ENCODE assay signal across 8 cellular contexts in genomic region chr11:114036156-114036811, GRCh38. TPM values are rescaled to one million over a fixed set of nuclear protein-coding genes. Genes with fewer than 3 reads are reported as not detected.
DNase-seq lines count a peak whose midpoint lies in the region; ATAC-seq, FAIRE-seq and TF ChIP-seq lines count a peak whose summit lies in the region.

No MANE protein-coding gene starts in this region.

- peak; percentile 89 for FAIRE-seq in endothelial cell of umbilical vein (lab: Jason Lieb, UNC)

- ATAC-seq in HG03520 (IDR thresholded peaks at IDR 0.05; ENCODE audit: unreplicated experiment): no peak
- no peak for ATAC-seq in HG02588 (IDR thresholded peaks at IDR 0.05; ENCODE audit: unreplicated experiment)

- BruUV-seq in endothelial cell of umbilical vein (replicated peaks; lab: Mats Ljungman, UMichigan): no TSS peak

- H3K9me3 ChIP-seq in endothelial cell of umbilical vein (replicated peaks; ENCODE audit: control insufficient read depth, insufficient read depth, low read length) (no peaks in the 10 kb centered on the region), mesodermal cell (ENCODE audit: control insufficient read depth, low read length) (no peaks in the 10 kb centered on the region)

- intact Hi-C loops in endothelial cell of umbilical vein (cut with micrococcal nuclease): loop anchor here (1.0 to 2.0 kb wide), 9 partner anchors 23 to 225 kb away; partner anchors contain the start of gene ZBTB16

- H3K9ac ChIP-seq in endothelial cell of umbilical vein (replicated peaks; ENCODE audit: extremely low read depth, insufficient read depth, low read length): peak overlapping the region; percentile 56

- 0 to 13% methylated on average over 28 of the region's 37 CpGs for WGBS in mesodermal cell (ENCODE audit: insufficient coverage in 2 of 2), 2 experiments

- H3K36me3 ChIP-seq in endothelial cell of umbilical vein (ENCODE audit: control insufficient read depth in 2 of 2, extremely low read depth in 1 of 2, insufficient read depth in 2 of 2, low read length in 2 of 2) (no peaks in the 10 kb centered on the region), mesodermal cell (ENCODE audit: control insufficient read depth, insufficient read depth, low read length) (no peaks in the 10 kb centered on the region)

- peak; percentile 37 for TF ChIP-seq CTCF in GM12865 (IDR thresholded peaks at IDR 0.05; ENCODE audit: insufficient read depth, low read depth, low read length, missing control alignments)
- peak; percentile 91 to 93 for TF ChIP-seq CTCF in endothelial cell of umbilical vein (IDR thresholded peaks at IDR 0.05; ENCODE audit: extremely low read depth in 1 of 2, insufficient read depth in 1 of 2, low read depth in 1 of 2, low read length in 2 of 2)

- DNase-seq in GM12865 (ENCODE audit: low read depth): peak; percentile 24
- DNase-seq in NCI-H748 treated with DMSO at 0.1 percent for 48 hours (lab: John Stamatoyannopoulos, UW): peak; percentile 31
- peak; percentile 59 for DNase-seq in activated CD8-positive, alpha-beta memory T cell treated with anti-CD3 and anti-CD28 coated beads, Interleukin-2, amount 50 U/mL, for 4 hours
- peak; percentile 73 for DNase-seq in endothelial cell of umbilical vein (ENCODE audit: low read depth, low spot score)
- peak; percentile 22 to 29 for DNase-seq in stimulated activated CD8-positive, alpha-beta memory T cell treated with anti-CD3 and anti-CD28 coated beads, Interleukin-15, amount 100 ng/mL, for 48 hours (ENCODE audit: low read depth in 2 of 2)

- H2AFZ ChIP-seq in endothelial cell of umbilical vein (ENCODE audit: low read depth, low read length): peak overlapping the region; percentile 75

- H3K27ac ChIP-seq in endothelial cell of umbilical vein (ENCODE audit: insufficient read depth, low read depth, low read length) (peak overlapping the region; percentile 56), mesodermal cell (ENCODE audit: low read depth, low read length, severe bottlenecking) (no peak overlapping the region)

- no peaks in the 10 kb centered on the region for H3K9me1 ChIP-seq in endothelial cell of umbilical vein (replicated peaks; ENCODE audit: control insufficient read depth, extremely low read depth, insufficient read depth, low read length)

- dilution Hi-C loops in endothelial cell of umbilical vein (cut with MboI; ENCODE audit: extremely low pct_ligation_motif_present, low sequenced_read_pairs): loop anchor here (25.0 kb wide), 1 partner anchor 226 kb away; no protein-coding TSS in a partner anchor

- POLR2A ChIA-PET in endothelial cell of umbilical vein (lab: Charles Lee): no interaction called here

- no peak overlapping the region for H3K4me3 ChIP-seq in GM12865 (ENCODE audit: low read depth, low read length)
- peak overlapping the region; percentile 30 to 46 (median 45) for H3K4me3 ChIP-seq in endothelial cell of umbilical vein (replicated peaks in 1 of 3; ENCODE audit: insufficient read depth in 1 of 3, low read depth in 1 of 3, low read length in 3 of 3)
- peak overlapping the region; percentile 11 for H3K4me3 ChIP-seq in mesodermal cell (ENCODE audit: extremely low read depth, insufficient read depth, low read length, poor library complexity, severe bottlenecking)

- CTCF ChIA-PET in endothelial cell of umbilical vein (lab: Charles Lee): interaction anchor here (0.6 to 7.5 kb wide), 10 partner anchors 8 to 230 kb away, joined by 3 to 236 read pairs (median 6); partner anchors contain the start of gene ZBTB16

- H3K27me3 ChIP-seq in endothelial cell of umbilical vein (ENCODE audit: control insufficient read depth in 2 of 2, insufficient read depth in 2 of 2, low read length in 2 of 2): peaks cover 0 to 1% of the 10 kb centered on the region in 2 experiments

- no peaks in the 10 kb centered on the region for H4K20me1 ChIP-seq in endothelial cell of umbilical vein (replicated peaks; ENCODE audit: control insufficient read depth, extremely low read depth, insufficient read depth, low read length)

- H3K4me1 ChIP-seq in endothelial cell of umbilical vein (ENCODE audit: control insufficient read depth, extremely low read depth, insufficient read depth, low read length): peaks cover 15% of the 10 kb centered on the region
- peaks cover 7% of the 10 kb centered on the region for H3K4me1 ChIP-seq in mesodermal cell (ENCODE audit: control insufficient read depth, insufficient read depth, low read length, poor library complexity, severe bottlenecking)

- H3K79me2 ChIP-seq in endothelial cell of umbilical vein (ENCODE audit: control insufficient read depth, insufficient read depth, low read length): no peaks in the 10 kb centered on the region

- peak overlapping the region; percentile 63 for H3K4me2 ChIP-seq in endothelial cell of umbilical vein (ENCODE audit: insufficient read depth, low read length)

- no peak for TF ChIP-seq POLR2A in endothelial cell of umbilical vein (IDR thresholded peaks at IDR 0.05; ENCODE audit: low read depth, low read length)

TF ChIP-seq in endothelial cell of umbilical vein, 7 proteins besides CTCF, POLR2A, EP300 and RAD21:
- no peak for TF ChIP-seq FOS (IDR thresholded peaks at IDR 0.05; ENCODE audit: borderline replicate concordance, insufficient read depth, low read length)
- TF ChIP-seq JUN (IDR thresholded peaks at IDR 0.05; ENCODE audit: borderline replicate concordance, insufficient read depth, insufficient read length, low read depth): no peak
- no peak for TF ChIP-seq MYC (IDR thresholded peaks at IDR 0.05; ENCODE audit: low read depth, low read length)
- peak; percentile 40 for TF ChIP-seq POLR2AphosphoS5 (IDR thresholded peaks at IDR 0.05; ENCODE audit: insufficient read depth, low read depth, low read length)
- TF ChIP-seq MAX (IDR thresholded peaks at IDR 0.05; ENCODE audit: insufficient read depth, insufficient read length): no peak
- no peak for TF ChIP-seq EZH2 (IDR thresholded peaks at IDR 0.05; ENCODE audit: borderline replicate concordance, low read depth, low read length, severe bottlenecking)

RNA-seq across cellular contexts. Expression of gene ZBTB16, which starts 23.2 kb away (rescaled TPM):
- total RNA-seq in endothelial cell of umbilical vein: 19.5 and 20.3 TPM in 2 replicates
- polyA plus RNA-seq in endothelial cell of umbilical vein: 9.8 and 16.7 TPM in 2 replicates
- 6.6 and 8.0 TPM in 2 replicates for polyA plus RNA-seq in endothelial cell of umbilical vein (2011; cell fraction: cytosol; rRNA removed)
- polyA plus RNA-seq in endothelial cell of umbilical vein (2011; cell fraction: nucleus; rRNA removed): 25.1 and 34.1 TPM in 2 replicates
- polyA plus RNA-seq in endothelial cell of umbilical vein (2012): 2.9 and 8.0 TPM in 2 replicates
- 63.9 and 64.1 TPM in 2 replicates for polyA minus RNA-seq in endothelial cell of umbilical vein
- polyA minus RNA-seq in endothelial cell of umbilical vein (2011; cell fraction: cytosol; rRNA and poly(A)+ RNA removed): not detected
- 48.0 and 80.7 TPM in 2 replicates for polyA minus RNA-seq in endothelial cell of umbilical vein (2011; cell fraction: nucleus; rRNA and poly(A)+ RNA removed)
- 2.5 TPM for polyA plus RNA-seq in mesodermal cell (2013, experiment 1 of 2)
- 2.2 TPM for polyA plus RNA-seq in mesodermal cell (2013, experiment 2 of 2)
